Comparison of ENCODE assay signal across 15 cellular contexts in the genomic region with DNA sequence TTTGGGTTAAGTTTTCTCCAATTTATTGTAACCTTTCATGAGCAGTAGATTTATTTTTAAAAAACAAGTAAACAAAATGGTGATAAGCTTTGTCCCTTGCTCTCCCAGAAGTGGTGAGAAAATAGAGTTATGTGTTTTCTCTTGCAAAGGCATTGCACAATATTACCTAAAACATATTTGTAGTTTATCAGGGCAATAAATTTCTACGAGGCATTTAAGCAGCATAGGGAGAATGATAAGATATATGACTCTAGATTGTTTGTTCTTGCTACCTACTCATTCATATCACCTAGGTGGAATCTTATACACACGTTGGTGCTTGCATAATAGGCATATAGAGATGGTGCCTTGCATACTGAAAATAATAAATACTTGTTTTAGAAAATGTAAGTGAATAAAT.
DNase-seq lines count a peak whose midpoint lies in the region; ATAC-seq and TF ChIP-seq lines count a peak whose summit lies in the region.
"Had no signal": no experiment of that assay in that cellular context is flagged by ENCODE, and none has a peak within 500 bp of the region (broad histone marks: within the 10 kb centered on the region; RNA-seq: fewer than 3 reads in every experiment).

No MANE protein-coding gene starts in this region.

- H3K4me3 ChIP-seq in body of pancreas = no peak overlapping the region
- H3K4me3 ChIP-seq: GM23338, HAP-1 had no signal

- H3K27ac Mint-ChIP-seq in activated CD4-positive, alpha-beta memory T cell treated with anti-CD3 and anti-CD28 coated beads for 36 hours = no peak overlapping the region
- H3K27ac Mint-ChIP-seq: CD14-positive monocyte; CD8-positive, alpha-beta T cell; GM23338; IgD-negative memory B cell had no signal

- H3K9me3 Mint-ChIP-seq in activated CD4-positive, alpha-beta memory T cell treated with anti-CD3 and anti-CD28 coated beads for 36 hours = no peaks in the 10 kb centered on the region
- H3K9me3 Mint-ChIP-seq: CD8-positive, alpha-beta T cell; GM23338; IgD-negative memory B cell had no signal

- no peaks in the 10 kb centered on the region for H3K36me3 ChIP-seq in body of pancreas (replicated peaks in 1 of 2; ENCODE audit: insufficient read depth in 1 of 2, low read depth in 2 of 2)
- H3K36me3 ChIP-seq: HAP-1 had no signal

- intact Hi-C loops in body of pancreas (cut with DNase I) (no loop called here), left colon (cut with DNase I, micrococcal nuclease) (no loop called here)
- intact Hi-C loops in activated CD4-positive, alpha-beta memory T cell treated with anti-CD3 and anti-CD28 coated beads for 36 hours (cut with micrococcal nuclease) = no loop called here

- no peaks in the 10 kb centered on the region for H3K9me3 ChIP-seq in body of pancreas
- H3K9me3 ChIP-seq: HAP-1 had no signal

- no peak for TF ChIP-seq POLR2A in body of pancreas (IDR thresholded peaks at IDR 0.05)

- WGBS in body of pancreas, 2 donors = 18 to 20% methylated on average over 2 of the region's 2 CpGs

- CTCF ChIA-PET in activated CD4-positive, alpha-beta memory T cell treated with anti-CD3 and anti-CD28 coated beads for 36 hours (lab: Charles Lee) = no interaction called here

- DNase-seq in HuH-7 (ENCODE audit: low spot score) (peak; percentile 43), body of pancreas (no peak), left colon (no peak), cerebellar nuclear complex (lab: John Stamatoyannopoulos, UW) (no peak), NCI-H2196 treated with DMSO at 0.1 percent for 48 hours (lab: John Stamatoyannopoulos, UW; ENCODE audit: unreplicated experiment) (no peak)
- DNase-seq in activated CD4-positive, alpha-beta memory T cell treated with anti-CD3 and anti-CD28 coated beads for 36 hours = no peak
- DNase-seq: CD8-positive, alpha-beta T cell; COR-L47; DND-41; GDM1 had no signal

- TF ChIP-seq CTCF in body of pancreas (IDR thresholded peaks at IDR 0.05) = no peak

- POLR2A ChIA-PET in activated CD4-positive, alpha-beta memory T cell treated with anti-CD3 and anti-CD28 coated beads for 36 hours (lab: Charles Lee) = no interaction called here

- peaks cover 2% of the 10 kb centered on the region for H3K27me3 Mint-ChIP-seq in activated CD4-positive, alpha-beta memory T cell treated with anti-CD3 and anti-CD28 coated beads for 36 hours

- H3K4me1 ChIP-seq in body of pancreas = peaks cover 21% of the 10 kb centered on the region
- H3K4me1 ChIP-seq: HAP-1 had no signal

- no peaks in the 10 kb centered on the region for H3K27me3 ChIP-seq in body of pancreas

- peak overlapping the region in 1 of 4 donors; percentile 32 for H3K27ac ChIP-seq in body of pancreas

- no peaks in the 10 kb centered on the region for H3K4me1 Mint-ChIP-seq in activated CD4-positive, alpha-beta memory T cell treated with anti-CD3 and anti-CD28 coated beads for 36 hours (ENCODE audit: low read depth)
- H3K4me1 Mint-ChIP-seq: CD14-positive monocyte, GM23338, IgD-negative memory B cell had no signal

- no peak overlapping the region for H3K4me3 Mint-ChIP-seq in activated CD4-positive, alpha-beta memory T cell treated with anti-CD3 and anti-CD28 coated beads for 36 hours
- H3K4me3 Mint-ChIP-seq: CD14-positive monocyte; CD8-positive, alpha-beta T cell; GM23338; IgD-negative memory B cell had no signal

- no peaks in the 10 kb centered on the region for H3K36me3 Mint-ChIP-seq in activated CD4-positive, alpha-beta memory T cell treated with anti-CD3 and anti-CD28 coated beads for 36 hours
- H3K36me3 Mint-ChIP-seq: CD14-positive monocyte; CD8-positive, alpha-beta T cell had no signal

- ATAC-seq in body of pancreas = peak; percentile 27
- peak; percentile 49 for ATAC-seq in left colon
- ATAC-seq in HG03565 (IDR thresholded peaks at IDR 0.05; ENCODE audit: unreplicated experiment) = no peak
- ATAC-seq: CD8-positive, alpha-beta T cell; GM23338 had no signal
